9 cellular contexts compared by ENCODE assay signal in the genomic region with DNA sequence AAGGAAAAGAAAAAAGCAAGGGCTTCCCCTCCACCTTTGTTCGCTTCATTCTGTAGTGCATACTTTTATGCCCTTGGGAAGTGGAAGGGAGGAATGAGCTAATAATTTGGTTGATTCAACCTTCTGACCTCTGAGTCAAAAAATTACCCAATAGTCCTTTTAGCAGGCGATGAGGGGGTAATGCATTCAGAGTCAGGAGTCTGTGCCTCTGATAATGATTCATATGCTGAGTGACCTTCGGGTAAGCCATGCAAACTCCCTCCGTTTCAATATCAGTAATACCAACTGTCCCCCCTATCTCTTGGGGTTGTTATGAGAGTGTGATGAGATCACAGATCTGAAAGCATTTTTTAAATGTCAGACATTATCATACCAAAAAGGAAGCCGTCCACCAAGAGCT. TPM values are rescaled to one million over a fixed set of nuclear protein-coding genes. Genes with fewer than 3 reads are reported as not detected.
DNase-seq lines count a peak whose midpoint lies in the region; ATAC-seq and TF ChIP-seq lines count a peak whose summit lies in the region.
"Had no signal": no experiment of that assay in that cellular context is flagged by ENCODE, and none has a peak within 500 bp of the region (broad histone marks: within the 10 kb centered on the region; RNA-seq: fewer than 3 reads in every experiment).

No MANE protein-coding gene starts in this region.

- no peaks in the 10 kb centered on the region for H3K27me3 Mint-ChIP-seq in progenitor cell of endocrine pancreas

- H3K9me3 ChIP-seq in smooth muscle cell (replicated peaks; ENCODE audit: low read depth) = no peaks in the 10 kb centered on the region

- H3K4me1 Mint-ChIP-seq in progenitor cell of endocrine pancreas (ENCODE audit: low read depth) = peaks cover 28% of the 10 kb centered on the region

- peak; percentile 61 for DNase-seq in OCI-M1 (lab: John Stamatoyannopoulos, UW)
- DNase-seq in myocyte (ENCODE audit: low read depth) = peak; percentile 47
- no peak for DNase-seq in smooth muscle cell (lab: John Stamatoyannopoulos, UW; ENCODE audit: unreplicated experiment)
- no peak for DNase-seq in progenitor cell of endocrine pancreas (ENCODE audit: low spot score, unreplicated experiment)
- no peak for DNase-seq in NCI-H1092 (lab: John Stamatoyannopoulos, UW)
- DNase-seq in stimulated activated naive CD4-positive, alpha-beta T cell treated with Interleukin-2 at 50 U/mL for 16 hours (lab: John Stamatoyannopoulos, UW) = no peak

- no peaks in the 10 kb centered on the region for H3K27me3 ChIP-seq in smooth muscle cell (ENCODE audit: low read depth)

- H3K9me3 Mint-ChIP-seq in progenitor cell of endocrine pancreas (ENCODE audit: low read depth) = peaks cover 18% of the 10 kb centered on the region

- no peak overlapping the region for H3K27ac ChIP-seq in smooth muscle cell (ENCODE audit: low read depth)
- H3K27ac ChIP-seq: SK-N-MC had no signal

- no peak overlapping the region for H3K27ac Mint-ChIP-seq in progenitor cell of endocrine pancreas

- no peak overlapping the region for H3K9ac ChIP-seq in smooth muscle cell (ENCODE audit: low read depth)

- no peaks in the 10 kb centered on the region for H3K79me2 ChIP-seq in smooth muscle cell (ENCODE audit: low read depth)

- H3K36me3 ChIP-seq in smooth muscle cell (ENCODE audit: low read depth) = no peaks in the 10 kb centered on the region

- no peak overlapping the region for H2AFZ ChIP-seq in smooth muscle cell (ENCODE audit: low read depth)

- ATAC-seq in GM18520 (IDR thresholded peaks at IDR 0.05; ENCODE audit: unreplicated experiment) (peak; percentile 98), HG02610 (IDR thresholded peaks at IDR 0.05; ENCODE audit: unreplicated experiment) (peak; percentile 99)

- H3K4me1 ChIP-seq in smooth muscle cell (ENCODE audit: low read depth) = no peaks in the 10 kb centered on the region

- H3F3A ChIP-seq in smooth muscle cell (ENCODE audit: low read depth) = no peaks in the 10 kb centered on the region

- no peak overlapping the region for H3K4me2 ChIP-seq in smooth muscle cell

- TF ChIP-seq CTCF in smooth muscle cell (IDR thresholded peaks at IDR 0.05; ENCODE audit: borderline replicate concordance, insufficient read depth, poor library complexity, severe bottlenecking) = no peak
- no peak for TF ChIP-seq CTCF in progenitor cell of endocrine pancreas (IDR thresholded peaks at IDR 0.05; ENCODE audit: unreplicated experiment)

- WGBS in smooth muscle cell (ENCODE audit: low lambda C conversion rate) = 51% methylated on average over 5 of the region's 5 CpGs

- H3K4me3 ChIP-seq in smooth muscle cell = no peak overlapping the region
- H3K4me3 ChIP-seq: SK-N-MC had no signal

- no peaks in the 10 kb centered on the region for H4K20me1 ChIP-seq in smooth muscle cell (ENCODE audit: low read depth)

- H3K4me3 Mint-ChIP-seq in progenitor cell of endocrine pancreas (ENCODE audit: low read depth) = no peak overlapping the region

- peaks cover 2% of the 10 kb centered on the region for H3K36me3 Mint-ChIP-seq in progenitor cell of endocrine pancreas (ENCODE audit: insufficient read depth)

RNA-seq across cellular contexts. Expression of a gene that starts 41.6 kb away (rescaled TPM):
- 139 and 151 TPM in 2 replicates for total RNA-seq in myocyte
- 34.7 TPM for polyA plus RNA-seq in myocyte (2012)
- total RNA-seq in smooth muscle cell = 61.8 and 79.0 TPM in 2 replicates
- 14.7 and 15.4 TPM in 2 replicates for polyA plus RNA-seq in smooth muscle cell
- 44.9 and 46.7 TPM in 2 replicates for total RNA-seq in progenitor cell of endocrine pancreas

Comparison
In these comparisons a context has a peak if more than half of its experiments do, and no peak if none do; other contexts are left out.
1. DNase-seq: peak in OCI-M1 (single experiment) and myocyte (single experiment); none in smooth muscle cell (single experiment), progenitor cell of endocrine pancreas (single experiment), NCI-H1092 (single experiment) and stimulated activated naive CD4-positive, alpha-beta T cell treated with Interleukin-2 at 50 U/mL for 16 hours (single experiment).